In the genomic region with DNA sequence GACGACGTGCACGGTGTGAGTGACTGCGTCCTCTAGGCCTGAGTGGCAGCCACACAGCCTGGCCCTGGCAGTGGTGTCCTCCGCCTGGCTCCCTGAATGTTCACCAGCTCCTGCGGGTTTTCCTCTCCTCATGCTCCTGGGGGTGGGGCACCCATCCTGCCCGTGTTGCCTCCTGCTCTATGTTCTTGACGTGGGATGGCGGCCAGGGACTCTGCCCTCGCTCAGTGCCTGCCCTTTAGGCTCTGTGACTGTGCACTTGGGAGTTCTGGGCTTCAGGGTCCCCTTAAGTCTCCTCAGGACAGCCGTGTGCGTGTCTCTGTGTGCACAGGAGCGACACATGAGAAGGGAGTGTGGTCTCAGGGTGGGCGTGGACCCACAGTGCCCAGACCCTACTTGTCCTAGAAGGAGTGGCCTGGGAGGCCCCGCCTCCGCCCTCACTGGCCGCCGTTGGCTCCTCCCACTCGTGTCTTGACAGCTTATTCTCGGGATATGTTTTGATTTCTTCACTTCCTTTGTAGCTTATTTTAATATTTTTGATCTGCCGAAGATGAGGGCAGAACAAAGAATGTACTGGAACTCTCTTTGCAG, we compare ENCODE assay signal across 8 cellular contexts. TPM values are rescaled to one million over a fixed set of nuclear protein-coding genes. Genes with fewer than 3 reads are reported as not detected.
DNase-seq lines count a peak whose midpoint lies in the region; ATAC-seq, FAIRE-seq and TF ChIP-seq lines count a peak whose summit lies in the region.

No MANE protein-coding gene starts in this region.

- CTCF ChIA-PET in activated CD4-positive, alpha-beta memory T cell treated with anti-CD3 and anti-CD28 coated beads for 36 hours (lab: Charles Lee) = interaction anchor here (1.4 to 7.8 kb wide), 4 partner anchors 37 to 150 kb away, joined by 3 to 45 read pairs (median 12); a partner anchor contains a TSS
- CTCF ChIA-PET in H1 (lab: Charles Lee; ENCODE audit: partially characterized antibody) = interaction anchor here (0.6 to 3.0 kb wide), 7 partner anchors 10 to 150 kb away, joined by 3 to 13 read pairs (median 4); a partner anchor contains a TSS

- H3K4ac ChIP-seq in H1 (replicated peaks; ENCODE audit: insufficient read length, low read depth, low read length) (no peak overlapping the region), mesenchymal stem cell (ENCODE audit: low read depth in 1 of 2, low read length in 2 of 2) (peak overlapping the region in 1 of 2 experiments; percentile 68)

- FAIRE-seq in H1 (lab: Jason Lieb, UNC) = peak; percentile 7

- H3K27ac Mint-ChIP-seq in activated CD4-positive, alpha-beta memory T cell treated with anti-CD3 and anti-CD28 coated beads for 36 hours = peak overlapping the region; percentile 86

- peaks cover 56 to 62% of the 10 kb centered on the region in 2 experiments for H4K20me1 ChIP-seq in H1 (replicated peaks in 1 of 2; ENCODE audit: control insufficient read depth in 1 of 2, insufficient read depth in 2 of 2, low read length in 2 of 2)

- H3K18ac ChIP-seq in H1 (ENCODE audit: extremely low read depth, low read length) = no peak overlapping the region; the same call in 1 of the 2 replicates
- H3K18ac ChIP-seq in mesenchymal stem cell (ENCODE audit: low read depth in 1 of 2, low read length in 2 of 2) = peak overlapping the region in 1 of 2 experiments; percentile 54

- H3K27ac ChIP-seq in H1 (ENCODE audit: low read depth, low read length) = no peak overlapping the region
- peak overlapping the region; percentile 52 for H3K27ac ChIP-seq in mesenchymal stem cell (ENCODE audit: low read length, poor library complexity, severe bottlenecking)

- TF ChIP-seq CTCF in AG09309 (IDR thresholded peaks at IDR 0.05; ENCODE audit: control insufficient read depth, insufficient read depth, low read depth, low read length, missing control alignments) (no peak), LNCaP clone FGC (IDR thresholded peaks at IDR 0.05; ENCODE audit: control insufficient read depth, extremely low read depth, insufficient read depth) (no peak), H1 (IDR thresholded peaks at IDR 0.05; ENCODE audit: control extremely low read depth in 1 of 3, insufficient read depth in 1 of 3, low read depth in 1 of 3, low read length in 3 of 3) (no peak)

- intact Hi-C loops in activated CD4-positive, alpha-beta memory T cell treated with anti-CD3 and anti-CD28 coated beads for 36 hours (cut with micrococcal nuclease) = loop anchor here (1.0 kb wide), 2 partner anchors 25 to 69 kb away; no protein-coding TSS in a partner anchor

- H3K79me2 ChIP-seq in H1 (ENCODE audit: control insufficient read depth in 1 of 2, insufficient read depth in 2 of 2, low read length in 2 of 2) = peaks cover 60 to 82% of the 10 kb centered on the region in 2 experiments

- peaks cover 0 to 44% (median 23%) of the 10 kb centered on the region in 4 experiments; a peak in 6 of 7 replicates for H3K4me1 ChIP-seq in H1 (replicated peaks in 1 of 4; ENCODE audit: control insufficient read depth in 3 of 4, insufficient read depth in 4 of 4, low read length in 3 of 4)
- H3K4me1 ChIP-seq in mesenchymal stem cell (ENCODE audit: control insufficient read depth, insufficient read depth, low read depth, low read length) = peaks cover 59% of the 10 kb centered on the region

- peak overlapping the region; percentile 22 for H2BK120ac ChIP-seq in H1 (replicated peaks; ENCODE audit: low read depth, low read length)
- no peak overlapping the region for H2BK120ac ChIP-seq in mesenchymal stem cell (ENCODE audit: low read depth, low read length)

- H3K14ac ChIP-seq in H1 (ENCODE audit: insufficient read length) (no peak overlapping the region), mesenchymal stem cell (ENCODE audit: low read length in 2 of 2) (no peak overlapping the region)

- H3K36me3 ChIP-seq in H1 (ENCODE audit: control insufficient read depth in 2 of 4, insufficient read depth in 4 of 4, low read length in 3 of 4) (no peaks in the 10 kb centered on the region), mesenchymal stem cell (ENCODE audit: control insufficient read depth in 1 of 2, insufficient read depth in 2 of 2, low read depth in 1 of 2, low read length in 2 of 2) (peaks cover 0 to 27% of the 10 kb centered on the region in 2 experiments)

- peaks cover 34% of the 10 kb centered on the region for H3K36me3 Mint-ChIP-seq in activated CD4-positive, alpha-beta memory T cell treated with anti-CD3 and anti-CD28 coated beads for 36 hours

- H3K56ac ChIP-seq in H1 (replicated peaks; ENCODE audit: insufficient read length, low read depth, low read length) = peak overlapping the region; percentile 16

- no peak for TF ChIP-seq EP300 in H1 (IDR thresholded peaks at IDR 0.05; ENCODE audit: borderline replicate concordance in 1 of 2, low read depth in 2 of 2, low read length in 2 of 2)

- H4K8ac ChIP-seq in H1 (ENCODE audit: extremely low read depth, insufficient read depth, low read length) (peak overlapping the region; percentile 57; the same call in 1 of the 2 replicates), mesenchymal stem cell (ENCODE audit: low read length) (no peak overlapping the region)

- peak overlapping the region; percentile 94 for H3K4me3 ChIP-seq in AG09309 (ENCODE audit: control insufficient read depth, low read depth, low read length)
- peak overlapping the region; percentile 71 for H3K4me3 ChIP-seq in LNCaP clone FGC (ENCODE audit: low read depth, low read length)
- H3K4me3 ChIP-seq in H1 (ENCODE audit: extremely low read depth in 1 of 4, insufficient read depth in 2 of 4, low read depth in 3 of 4, low read length in 4 of 4) = peak overlapping the region; percentile 10 to 72 (median 26); a peak in 5 of 8 replicates
- peak overlapping the region; percentile 64 to 92 for H3K4me3 ChIP-seq in mesenchymal stem cell (ENCODE audit: insufficient read depth in 1 of 2, low read depth in 1 of 2, low read length in 2 of 2)

- no peak overlapping the region for H2AFZ ChIP-seq in H1 (ENCODE audit: low read length)
- no peak overlapping the region for H2AFZ ChIP-seq in mesenchymal stem cell (ENCODE audit: low read depth, low read length)

- no peak overlapping the region for H2AK5ac ChIP-seq in H1 (ENCODE audit: low read depth, low read length)
- no peak overlapping the region for H2AK5ac ChIP-seq in mesenchymal stem cell (ENCODE audit: low read length, severe bottlenecking)

- H4K91ac ChIP-seq in H1 (replicated peaks; ENCODE audit: insufficient read length, low read length) = no peak overlapping the region
- peak overlapping the region; percentile 6 for H4K91ac ChIP-seq in mesenchymal stem cell (ENCODE audit: low read length)

- H3K9me3 ChIP-seq in H1 (ENCODE audit: insufficient read depth in 2 of 2, low read depth in 1 of 2, low read length in 1 of 2) (no peaks in the 10 kb centered on the region), mesenchymal stem cell (ENCODE audit: control insufficient read depth, low read length) (no peaks in the 10 kb centered on the region)

- no peak overlapping the region for H3K23ac ChIP-seq in H1 (ENCODE audit: insufficient read length)
- H3K23ac ChIP-seq in mesenchymal stem cell (ENCODE audit: low read length in 2 of 2) = no peak overlapping the region

- peak overlapping the region; percentile 15 for H4K5ac ChIP-seq in H1 (ENCODE audit: insufficient read length, low read depth, low read length)

- TF ChIP-seq RAD21 in H1 (IDR thresholded peaks at IDR 0.05 in 1 of 2, conservative IDR thresholded peaks at IDR 0.05 in 1 of 2; ENCODE audit: low read depth in 2 of 2, low read length in 2 of 2) = no peak

- H3K4me3 Mint-ChIP-seq in activated CD4-positive, alpha-beta memory T cell treated with anti-CD3 and anti-CD28 coated beads for 36 hours = peak overlapping the region; percentile 99

- peaks cover 16% of the 10 kb centered on the region for H3K79me1 ChIP-seq in H1 (ENCODE audit: low read depth, low read length)
- H3K79me1 ChIP-seq in mesenchymal stem cell (replicated peaks; ENCODE audit: low read length, poor library complexity, severe bottlenecking) = peaks cover 3% of the 10 kb centered on the region

- H3K9me3 Mint-ChIP-seq in activated CD4-positive, alpha-beta memory T cell treated with anti-CD3 and anti-CD28 coated beads for 36 hours = no peaks in the 10 kb centered on the region

- TF ChIP-seq POLR2A in H1 (IDR thresholded peaks at IDR 0.05; ENCODE audit: control extremely low read depth in 1 of 2, low read depth in 2 of 2, low read length in 2 of 2) = no peak

- H3K23me2 ChIP-seq in H1 (ENCODE audit: low read depth, low read length) = peaks cover 24% of the 10 kb centered on the region

- H2BK20ac ChIP-seq in H1 (ENCODE audit: low read length) = no peak overlapping the region

- 0 out of 2 replicates have a peak overlapping the region, but pooled peaks have one; percentile 39 for H2BK12ac ChIP-seq in H1 (ENCODE audit: low read depth, low read length)
- H2BK12ac ChIP-seq in mesenchymal stem cell (ENCODE audit: low read length in 2 of 2) = no peak overlapping the region

- H2BK15ac ChIP-seq in H1 (ENCODE audit: low read length) = peak overlapping the region; percentile 53; the same call in 1 of the 2 replicates
- H2BK15ac ChIP-seq in mesenchymal stem cell (ENCODE audit: low read depth, poor library complexity, severe bottlenecking) = no peak overlapping the region

- peaks cover 45% of the 10 kb centered on the region for H3K4me1 Mint-ChIP-seq in activated CD4-positive, alpha-beta memory T cell treated with anti-CD3 and anti-CD28 coated beads for 36 hours (ENCODE audit: low read depth)

- H2BK5ac ChIP-seq in H1 (ENCODE audit: low read depth, low read length) (peak overlapping the region; percentile 75; the same call in 1 of the 2 replicates), mesenchymal stem cell (ENCODE audit: low read depth, low read length, poor library complexity, severe bottlenecking) (no peak overlapping the region)

- H3K4me2 ChIP-seq in H1 (ENCODE audit: insufficient read depth in 1 of 2, low read depth in 2 of 2, low read length in 2 of 2) (peak overlapping the region; percentile 78 to 96), mesenchymal stem cell (ENCODE audit: low read length, poor library complexity, severe bottlenecking) (peak overlapping the region; percentile 92)

- H3K27me3 Mint-ChIP-seq in activated CD4-positive, alpha-beta memory T cell treated with anti-CD3 and anti-CD28 coated beads for 36 hours = no peaks in the 10 kb centered on the region

- ATAC-seq in HG03457 (IDR thresholded peaks at IDR 0.05; ENCODE audit: unreplicated experiment) (no peak), HG02884 (IDR thresholded peaks at IDR 0.05; ENCODE audit: unreplicated experiment) (no peak)

- DNase-seq in AG09309 (ENCODE audit: low read depth) = peak; percentile 42
- no peak for DNase-seq in LNCaP clone FGC (ENCODE audit: low read depth)
- peak; percentile 86 for DNase-seq in activated CD4-positive, alpha-beta memory T cell treated with anti-CD3 and anti-CD28 coated beads for 36 hours
- DNase-seq in H1 (ENCODE audit: low read depth in 1 of 2, low spot score in 2 of 2) = peak in 1 of 2 experiments; percentile 79
- DNase-seq in mesenchymal stem cell = peak; percentile 83
- peak; percentile 49 for DNase-seq in stimulated activated CD8-positive, alpha-beta memory T cell treated with anti-CD3 and anti-CD28 coated beads, Interleukin-15, amount 100 ng/mL, for 1 hour (ENCODE audit: low read depth)

- H3K9ac ChIP-seq in H1 (replicated peaks in 1 of 4; ENCODE audit: extremely low read depth in 1 of 4, low read depth in 3 of 4, low read length in 3 of 4) (no peak overlapping the region), mesenchymal stem cell (ENCODE audit: low read length) (peak overlapping the region; percentile 94)

- H3K27me3 ChIP-seq in H1 (replicated peaks in 1 of 4; ENCODE audit: control insufficient read depth in 3 of 4, extremely low read depth in 1 of 4, insufficient read depth in 3 of 4, low read length in 3 of 4) (no peaks in the 10 kb centered on the region), mesenchymal stem cell (ENCODE audit: control insufficient read depth in 1 of 2, insufficient read depth in 1 of 2, low read length in 2 of 2) (no peaks in the 10 kb centered on the region)

- POLR2A ChIA-PET in activated CD4-positive, alpha-beta memory T cell treated with anti-CD3 and anti-CD28 coated beads for 36 hours (lab: Charles Lee) = interaction anchor here (0.8 to 4.3 kb wide), 4 partner anchors 9 to 160 kb away, joined by 3 to 30 read pairs (median 6); a partner anchor contains a TSS
- POLR2A ChIA-PET in H1 (lab: Charles Lee; ENCODE audit: partially characterized antibody) = interaction anchor here (1.0 to 4.3 kb wide), 7 partner anchors 11 to 452 kb away, joined by 3 to 19 read pairs (median 4); no protein-coding TSS in a partner anchor

- 63% methylated on average over 21 of the region's 21 CpGs; no CpG with 5 or more reads in 1 of the 2 experiments for WGBS in H1 (ENCODE audit: extremely low coverage in 1 of 2, insufficient coverage in 1 of 2, insufficient read length in 1 of 2, insufficient replicate concordance in 2 of 2, low coverage in 1 of 2, low lambda C conversion rate in 2 of 2, missing lambda C conversion rate in 1 of 2), 2 experiments
- WGBS in mesenchymal stem cell = 32% methylated on average over 16 of the region's 21 CpGs

RNA-seq across cellular contexts. Expression of a gene that starts 3.6 kb away (rescaled TPM):
- total RNA-seq in activated CD4-positive, alpha-beta memory T cell treated with anti-CD3 and anti-CD28 coated beads for 36 hours = 10 to 100 TPM; 28.3 to 28.9 TPM
- 80.2 and 87.6 TPM in 2 replicates for total RNA-seq in H1 (2021; fragmentation: NEBNext Ultra II Directional; extraction: Animal tissue kit (Norgen Biotek cat#: 25700))
- polyA plus RNA-seq in H1 (2011; rRNA removed) = 8.3 and 14.5 TPM in 2 replicates
- polyA plus RNA-seq in H1 (2011; cell fraction: cytosol; rRNA removed) = 8.6 TPM
- polyA plus RNA-seq in H1 (2011; cell fraction: nucleus; rRNA removed) = 19.2 TPM
- 24.8 to 35.9 TPM (median 32.3 TPM) in 4 replicates for polyA plus RNA-seq in H1 (2012, experiment 1 of 2)
- polyA plus RNA-seq in H1 (2012, experiment 2 of 2) = 36.5 TPM
- polyA plus RNA-seq in H1 (2013, experiment 1 of 2) = 40.2 TPM
- polyA plus RNA-seq in H1 (2013, experiment 2 of 2) = 39.7 TPM
- 6.3 and 7.3 TPM in 2 replicates for polyA minus RNA-seq in H1 (2011; rRNA and poly(A)+ RNA removed)
- polyA minus RNA-seq in H1 (2011; cell fraction: cytosol; rRNA and poly(A)+ RNA removed) = 30.0 TPM
- 27.1 TPM for polyA minus RNA-seq in H1 (2011; cell fraction: nucleus; rRNA and poly(A)+ RNA removed)
- 43.3 TPM for polyA plus RNA-seq in mesenchymal stem cell (2013, experiment 1 of 2)
- 44.2 TPM for polyA plus RNA-seq in mesenchymal stem cell (2013, experiment 2 of 2)

RNA-seq across cellular contexts. Expression of a gene that starts 37.2 kb away (rescaled TPM):
- total RNA-seq in activated CD4-positive, alpha-beta memory T cell treated with anti-CD3 and anti-CD28 coated beads for 36 hours = 10 to 100 TPM; 64.9 to 69.8 TPM
- total RNA-seq in H1 (2021; fragmentation: NEBNext Ultra II Directional; extraction: Animal tissue kit (Norgen Biotek cat#: 25700)) = 99.8 and 103 TPM in 2 replicates
- polyA plus RNA-seq in H1 (2011; rRNA removed) = 58.4 and 106 TPM in 2 replicates
- polyA plus RNA-seq in H1 (2011; cell fraction: cytosol; rRNA removed) = 49.4 TPM
- polyA plus RNA-seq in H1 (2011; cell fraction: nucleus; rRNA removed) = 69.8 TPM
- 51.1 to 69.6 TPM (median 60.7 TPM) in 4 replicates for polyA plus RNA-seq in H1 (2012, experiment 1 of 2)
- 65.5 TPM for polyA plus RNA-seq in H1 (2012, experiment 2 of 2)
- polyA plus RNA-seq in H1 (2013, experiment 1 of 2) = 95.7 TPM
- polyA plus RNA-seq in H1 (2013, experiment 2 of 2) = 90.2 TPM
- 5.5 and 6.4 TPM in 2 replicates for polyA minus RNA-seq in H1 (2011; rRNA and poly(A)+ RNA removed)
- 32.8 TPM for polyA minus RNA-seq in H1 (2011; cell fraction: cytosol; rRNA and poly(A)+ RNA removed)
- polyA minus RNA-seq in H1 (2011; cell fraction: nucleus; rRNA and poly(A)+ RNA removed) = 18.1 TPM
- polyA plus RNA-seq in mesenchymal stem cell (2013, experiment 1 of 2) = 84.5 TPM
- 86.1 TPM for polyA plus RNA-seq in mesenchymal stem cell (2013, experiment 2 of 2)

Comparison
In these comparisons a context has a peak if more than half of its experiments do, and no peak if none do; other contexts are left out.
1. H3K4me3 ChIP-seq: peak in every context shown above with its lines; median percentile 94 in AG09309; 78 in mesenchymal stem cell; 71 in LNCaP clone FGC; 26 in H1.